In genomic region chr19:51632126-51632525, GRCh38 we compare ENCODE assay signal across 11 cellular contexts. TPM values are rescaled to one million over a fixed set of nuclear protein-coding genes. Genes with fewer than 3 reads are reported as not detected.
"Had no signal": no experiment of that assay in that cellular context is flagged by ENCODE, and none has a peak within 500 bp of the region (broad histone marks: within the 10 kb centered on the region; RNA-seq: fewer than 3 reads in every experiment).

No MANE protein-coding gene starts in this region.

- H3K36me3 ChIP-seq: HAP-1 had no signal

- H3K27ac ChIP-seq: GM23248 had no signal

- H2AFZ ChIP-seq: GM23248 had no signal

- H3K9ac ChIP-seq: GM23248 had no signal

- H3K4me3 ChIP-seq: GM23248, HAP-1, K562 had no signal

- FAIRE-seq: HTR-8/SVneo, K562 had no signal

- H3K4me1 ChIP-seq: HAP-1 had no signal

- DNase-seq: GM23248, GOT3, H7, HFFc6, IMR-90, KG1 had no signal

- H3K9me3 ChIP-seq: HAP-1 had no signal

RNA-seq across cellular contexts. Expression of gene SIGLEC5, which starts 1.9 kb away (rescaled TPM):
- total RNA-seq: GM23248, H4, H7, HFFc6, HT-29, IMR-90 had no signal
- polyA plus RNA-seq: GM23248, IMR-90, K562 had no signal

RNA-seq across cellular contexts. Expression of gene SIGLEC14, which starts 14.5 kb away (rescaled TPM):
- total RNA-seq: GM23248, H4, H7, HFFc6, HT-29, IMR-90, K562 had no signal
- polyA plus RNA-seq: GM23248, IMR-90, K562 had no signal
